In the genomic region with DNA sequence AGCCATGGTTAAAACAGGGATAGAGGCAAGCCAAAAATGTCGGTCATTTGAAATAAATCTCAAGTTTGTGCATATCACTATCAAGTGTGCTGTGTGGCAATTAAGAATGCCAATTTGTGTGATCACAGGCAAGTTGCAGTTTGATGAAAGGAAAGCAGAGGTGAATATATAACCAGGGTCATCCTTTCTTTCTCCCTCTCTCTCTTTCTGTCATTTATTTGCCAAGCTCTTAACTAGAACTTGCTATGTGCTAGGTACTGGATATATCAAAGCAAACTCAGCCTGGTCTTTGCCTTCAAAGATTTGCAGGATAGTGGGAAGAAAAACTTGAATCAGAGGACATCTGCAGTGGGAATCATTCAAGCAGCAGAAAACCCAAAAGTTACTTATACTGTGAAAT, we compare ENCODE assay signal across 17 cellular contexts. TPM values are rescaled to one million over a fixed set of nuclear protein-coding genes. Genes with fewer than 3 reads are reported as not detected.
"Had no signal": no experiment of that assay in that cellular context is flagged by ENCODE, and none has a peak within 500 bp of the region (broad histone marks: within the 10 kb centered on the region; RNA-seq: fewer than 3 reads in every experiment).

No MANE protein-coding gene starts in this region.

- DNase-seq: activated B cell treated with CpG ODN at 0.5 μM for 24 hours; activated CD4-positive, alpha-beta T cell treated with anti-CD3 and anti-CD28 coated beads, Interleukin-2, amount 50 U/mL, for 1 hour; activated effector memory CD4-positive, alpha-beta T cell treated with anti-CD3 and anti-CD28 coated beads, Interleukin-2, amount 50 U/mL, for 16 hours; activated T-cell treated with anti-CD3 and anti-CD28 coated beads for 4 hours; amniotic stem cell; body of pancreas; central memory CD4-positive, alpha-beta T cell; effector memory CD8-positive, alpha-beta T cell; retina; thyroid gland had no signal

- H3K36me3 Mint-ChIP-seq: activated naive CD4-positive, alpha-beta T cell treated with anti-CD3 and anti-CD28 coated beads, Interleukin-2, amount 50 U/mL, for 72 hours had no signal

- FAIRE-seq: urothelium cell line had no signal

- H3K4me3 ChIP-seq: body of pancreas, coronary artery, hepatocyte, lung, thyroid gland had no signal

- H3K4me3 Mint-ChIP-seq: effector memory CD8-positive, alpha-beta T cell had no signal

- H3K27me3 Mint-ChIP-seq: activated B cell treated with CpG ODN at 0.5 μM for 24 hours; effector memory CD8-positive, alpha-beta T cell had no signal

- H3K9me3 Mint-ChIP-seq: activated B cell treated with CpG ODN at 0.5 μM for 24 hours; activated naive CD4-positive, alpha-beta T cell treated with anti-CD3 and anti-CD28 coated beads, Interleukin-2, amount 50 U/mL, for 72 hours; effector memory CD8-positive, alpha-beta T cell had no signal

- H2AFZ ChIP-seq: hepatocyte had no signal

- H3K36me3 ChIP-seq: thyroid gland had no signal

- H3K9me3 ChIP-seq: body of pancreas, thyroid gland had no signal

- H3K27ac ChIP-seq: body of pancreas, coronary artery, epithelial cell of prostate, hepatocyte, thyroid gland had no signal

- H3K4me2 ChIP-seq: hepatocyte had no signal

- ATAC-seq: activated naive CD4-positive, alpha-beta T cell treated with anti-CD3 and anti-CD28 coated beads, Interleukin-2, amount 50 U/mL, for 72 hours; body of pancreas had no signal

- H3K79me2 ChIP-seq: hepatocyte had no signal

- H3K27me3 ChIP-seq: body of pancreas, hepatocyte, thyroid gland had no signal

- H3K4me1 ChIP-seq: body of pancreas, thyroid gland had no signal

- H3K27ac Mint-ChIP-seq: activated naive CD4-positive, alpha-beta T cell treated with anti-CD3 and anti-CD28 coated beads, Interleukin-2, amount 50 U/mL, for 72 hours; effector memory CD8-positive, alpha-beta T cell had no signal

RNA-seq across cellular contexts. Expression of gene PDCD1LG2, which starts 22.0 kb away (rescaled TPM):
- total RNA-seq: hepatocyte had no signal
- polyA plus RNA-seq: hepatocyte, neural cell had no signal
